In the genomic region with DNA sequence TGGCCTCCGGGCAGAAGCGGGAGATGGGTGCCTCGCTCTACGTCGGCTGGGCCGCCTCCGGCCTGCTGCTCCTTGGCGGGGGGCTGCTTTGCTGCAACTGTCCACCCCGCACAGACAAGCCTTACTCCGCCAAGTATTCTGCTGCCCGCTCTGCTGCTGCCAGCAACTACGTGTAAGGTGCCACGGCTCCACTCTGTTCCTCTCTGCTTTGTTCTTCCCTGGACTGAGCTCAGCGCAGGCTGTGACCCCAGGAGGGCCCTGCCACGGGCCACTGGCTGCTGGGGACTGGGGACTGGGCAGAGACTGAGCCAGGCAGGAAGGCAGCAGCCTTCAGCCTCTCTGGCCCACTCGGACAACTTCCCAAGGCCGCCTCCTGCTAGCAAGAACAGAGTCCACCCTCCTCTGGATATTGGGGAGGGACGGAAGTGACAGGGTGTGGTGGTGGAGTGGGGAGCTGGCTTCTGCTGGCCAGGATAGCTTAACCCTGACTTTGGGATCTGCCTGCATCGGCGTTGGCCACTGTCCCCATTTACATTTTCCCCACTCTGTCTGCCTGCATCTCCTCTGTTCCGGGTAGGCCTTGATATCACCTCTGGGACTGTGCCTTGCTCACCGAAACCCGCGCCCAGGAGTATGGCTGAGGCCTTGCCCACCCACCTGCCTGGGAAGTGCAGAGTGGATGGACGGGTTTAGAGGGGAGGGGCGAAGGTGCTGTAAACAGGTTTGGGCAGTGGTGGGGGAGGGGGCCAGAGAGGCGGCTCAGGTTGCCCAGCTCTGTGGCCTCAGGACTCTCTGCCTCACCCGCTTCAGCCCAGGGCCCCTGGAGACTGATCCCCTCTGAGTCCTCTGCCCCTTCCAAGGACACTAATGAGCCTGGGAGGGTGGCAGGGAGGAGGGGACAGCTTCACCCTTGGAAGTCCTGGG, we compare ENCODE assay signal across 1 cellular context.
A peak's percentile ranks its signal among the peaks of the same experiment; 100 is the strongest.
TF ChIP-seq lines count a peak whose summit lies in the region.

No MANE protein-coding gene starts in this region.

TF ChIP-seq in HepG2, 621 proteins besides CTCF, POLR2A, EP300 and RAD21 (continued from another document and continues in another):
- TF ChIP-seq, protein P1, sequence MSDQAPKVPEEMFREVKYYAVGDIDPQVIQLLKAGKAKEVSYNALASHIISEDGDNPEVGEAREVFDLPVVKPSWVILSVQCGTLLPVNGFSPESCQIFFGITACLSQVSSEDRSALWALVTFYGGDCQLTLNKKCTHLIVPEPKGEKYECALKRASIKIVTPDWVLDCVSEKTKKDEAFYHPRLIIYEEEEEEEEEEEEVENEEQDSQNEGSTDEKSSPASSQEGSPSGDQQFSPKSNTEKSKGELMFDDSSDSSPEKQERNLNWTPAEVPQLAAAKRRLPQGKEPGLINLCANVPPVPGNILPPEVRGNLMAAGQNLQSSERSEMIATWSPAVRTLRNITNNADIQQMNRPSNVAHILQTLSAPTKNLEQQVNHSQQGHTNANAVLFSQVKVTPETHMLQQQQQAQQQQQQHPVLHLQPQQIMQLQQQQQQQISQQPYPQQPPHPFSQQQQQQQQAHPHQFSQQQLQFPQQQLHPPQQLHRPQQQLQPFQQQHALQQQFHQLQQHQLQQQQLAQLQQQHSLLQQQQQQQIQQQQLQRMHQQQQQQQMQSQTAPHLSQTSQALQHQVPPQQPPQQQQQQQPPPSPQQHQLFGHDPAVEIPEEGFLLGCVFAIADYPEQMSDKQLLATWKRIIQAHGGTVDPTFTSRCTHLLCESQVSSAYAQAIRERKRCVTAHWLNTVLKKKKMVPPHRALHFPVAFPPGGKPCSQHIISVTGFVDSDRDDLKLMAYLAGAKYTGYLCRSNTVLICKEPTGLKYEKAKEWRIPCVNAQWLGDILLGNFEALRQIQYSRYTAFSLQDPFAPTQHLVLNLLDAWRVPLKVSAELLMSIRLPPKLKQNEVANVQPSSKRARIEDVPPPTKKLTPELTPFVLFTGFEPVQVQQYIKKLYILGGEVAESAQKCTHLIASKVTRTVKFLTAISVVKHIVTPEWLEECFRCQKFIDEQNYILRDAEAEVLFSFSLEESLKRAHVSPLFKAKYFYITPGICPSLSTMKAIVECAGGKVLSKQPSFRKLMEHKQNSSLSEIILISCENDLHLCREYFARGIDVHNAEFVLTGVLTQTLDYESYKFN (CRISPR knock-in tag; conservative IDR thresholded peaks at IDR 0.05), result peak; percentile 30; the same call in 1 of the 2 replicates
- TF ChIP-seq ZNF20 (CRISPR knock-in tag; IDR thresholded peaks at IDR 0.05) (no peak), CBX2 (IDR thresholded peaks at IDR 0.05; ENCODE audit: low read depth, low read length) (no peak), CBX2 (CRISPR knock-in tag; IDR thresholded peaks at IDR 0.05; ENCODE audit: low read depth) (no peak), THAP11 (CRISPR knock-in tag; IDR thresholded peaks at IDR 0.05) (no peak), ZNF790 (CRISPR knock-in tag; IDR thresholded peaks at IDR 0.05; ENCODE audit: borderline replicate concordance) (0 out of 2 replicates have a peak, but pooled peaks have one; percentile 18), ZNF138 (CRISPR knock-in tag; IDR thresholded peaks at IDR 0.05; ENCODE audit: low read depth) (no peak), ONECUT2 (CRISPR knock-in tag; IDR thresholded peaks at IDR 0.05) (no peak), ZNF660 (CRISPR knock-in tag; IDR thresholded peaks at IDR 0.05; ENCODE audit: borderline replicate concordance, low read depth) (no peak), ISX (CRISPR knock-in tag; conservative IDR thresholded peaks at IDR 0.05) (no peak), GATAD2A (CRISPR knock-in tag; IDR thresholded peaks at IDR 0.05) (no peak), JUN (CRISPR knock-in tag; IDR thresholded peaks at IDR 0.05) (no peak), DMAP1 (CRISPR knock-in tag; IDR thresholded peaks at IDR 0.05) (no peak), SIN3A (IDR thresholded peaks at IDR 0.05; ENCODE audit: borderline replicate concordance, low read depth, low read length) (no peak), FOSL2 (CRISPR knock-in tag; IDR thresholded peaks at IDR 0.05) (0 out of 2 replicates have a peak, but pooled peaks have one; percentile 24), ZNF713 (CRISPR knock-in tag; IDR thresholded peaks at IDR 0.05) (no peak), SMARCE1 (IDR thresholded peaks at IDR 0.05; ENCODE audit: borderline replicate concordance) (no peak), CENPX (CRISPR knock-in tag; IDR thresholded peaks at IDR 0.05) (no peak), ZNF777 (CRISPR knock-in tag; IDR thresholded peaks at IDR 0.05) (no peak), HNF4G (IDR thresholded peaks at IDR 0.05; ENCODE audit: borderline replicate concordance, low read depth, low read length) (no peak), HNF4G (CRISPR knock-in tag; IDR thresholded peaks at IDR 0.05; ENCODE audit: borderline replicate concordance, low read depth) (peak; percentile 22; the same call in 1 of the 2 replicates), ZIK1 (CRISPR knock-in tag; IDR thresholded peaks at IDR 0.05; ENCODE audit: borderline replicate concordance, low read depth) (no peak; the same call in 1 of the 2 replicates), SRSF4 (IDR thresholded peaks at IDR 0.05; ENCODE audit: low read depth, low read length, poor library complexity, severe bottlenecking) (no peak), ARNT2 (CRISPR knock-in tag; IDR thresholded peaks at IDR 0.05; ENCODE audit: low read depth) (no peak), SPEN (CRISPR knock-in tag; IDR thresholded peaks at IDR 0.05; ENCODE audit: low read depth) (0 out of 2 replicates have a peak, but pooled peaks have one; percentile 61), ZNF530 (CRISPR knock-in tag; IDR thresholded peaks at IDR 0.05; ENCODE audit: low read depth) (no peak), MATR3 (CRISPR knock-in tag; IDR thresholded peaks at IDR 0.05) (no peak), ZNF256 (CRISPR knock-in tag; conservative IDR thresholded peaks at IDR 0.05) (no peak), ISL2 (CRISPR knock-in tag; IDR thresholded peaks at IDR 0.05) (no peak), ZNF788 (CRISPR knock-in tag; IDR thresholded peaks at IDR 0.05; ENCODE audit: borderline replicate concordance) (no peak), ZSCAN5A (CRISPR knock-in tag; IDR thresholded peaks at IDR 0.05; ENCODE audit: borderline replicate concordance) (no peak), KLF12 (CRISPR knock-in tag; IDR thresholded peaks at IDR 0.05; ENCODE audit: borderline replicate concordance) (no peak), NKX3-1 (CRISPR knock-in tag; IDR thresholded peaks at IDR 0.05) (no peak), ZNF292 (CRISPR knock-in tag; IDR thresholded peaks at IDR 0.05; ENCODE audit: borderline replicate concordance, low read depth) (no peak; the same call in 1 of the 2 replicates), PPARG (CRISPR knock-in tag; conservative IDR thresholded peaks at IDR 0.05) (0 out of 2 replicates have a peak, but pooled peaks have one; percentile 13), ZNF160 (CRISPR knock-in tag; IDR thresholded peaks at IDR 0.05) (no peak), ATF5 (CRISPR knock-in tag; IDR thresholded peaks at IDR 0.05; ENCODE audit: low read depth) (no peak), ARNT (IDR thresholded peaks at IDR 0.05) (no peak), TAF15 (IDR thresholded peaks at IDR 0.05; ENCODE audit: low read depth, low read length, poor library complexity, severe bottlenecking) (no peak), ZNF121 (CRISPR knock-in tag; IDR thresholded peaks at IDR 0.05) (peak; percentile 24; the same call in 1 of the 2 replicates), SIX4 (CRISPR knock-in tag; IDR thresholded peaks at IDR 0.05) (no peak), ZSCAN22 (CRISPR knock-in tag; IDR thresholded peaks at IDR 0.05) (no peak; the same call in 1 of the 2 replicates), ZNF484 (CRISPR knock-in tag; IDR thresholded peaks at IDR 0.05; ENCODE audit: borderline replicate concordance, low read depth) (no peak), PHF21A (CRISPR knock-in tag; IDR thresholded peaks at IDR 0.05) (peak; percentile 52), ZNF619 (CRISPR knock-in tag; IDR thresholded peaks at IDR 0.05) (0 out of 2 replicates have a peak, but pooled peaks have one; percentile 17), SNAI1 (CRISPR knock-in tag; IDR thresholded peaks at IDR 0.05; ENCODE audit: borderline replicate concordance) (0 out of 2 replicates have a peak, but pooled peaks have one; percentile 37), CHCHD3 (CRISPR knock-in tag; IDR thresholded peaks at IDR 0.05) (no peak), MZF1 (CRISPR knock-in tag; IDR thresholded peaks at IDR 0.05; ENCODE audit: borderline replicate concordance) (no peak), ZBTB7A (CRISPR knock-in tag; IDR thresholded peaks at IDR 0.05) (peak; percentile 13; the same call in 1 of the 2 replicates), ZNF451 (CRISPR knock-in tag; IDR thresholded peaks at IDR 0.05) (0 out of 2 replicates have a peak, but pooled peaks have one; percentile 64), REXO4 (CRISPR knock-in tag; IDR thresholded peaks at IDR 0.05; ENCODE audit: borderline replicate concordance) (no peak), IKZF4 (CRISPR knock-in tag; IDR thresholded peaks at IDR 0.05; ENCODE audit: borderline replicate concordance, low read depth, not compliant biosample characterization) (no peak), ZNF782 (CRISPR knock-in tag; IDR thresholded peaks at IDR 0.05; ENCODE audit: borderline replicate concordance) (no peak)
- TF ChIP-seq, protein P2, sequence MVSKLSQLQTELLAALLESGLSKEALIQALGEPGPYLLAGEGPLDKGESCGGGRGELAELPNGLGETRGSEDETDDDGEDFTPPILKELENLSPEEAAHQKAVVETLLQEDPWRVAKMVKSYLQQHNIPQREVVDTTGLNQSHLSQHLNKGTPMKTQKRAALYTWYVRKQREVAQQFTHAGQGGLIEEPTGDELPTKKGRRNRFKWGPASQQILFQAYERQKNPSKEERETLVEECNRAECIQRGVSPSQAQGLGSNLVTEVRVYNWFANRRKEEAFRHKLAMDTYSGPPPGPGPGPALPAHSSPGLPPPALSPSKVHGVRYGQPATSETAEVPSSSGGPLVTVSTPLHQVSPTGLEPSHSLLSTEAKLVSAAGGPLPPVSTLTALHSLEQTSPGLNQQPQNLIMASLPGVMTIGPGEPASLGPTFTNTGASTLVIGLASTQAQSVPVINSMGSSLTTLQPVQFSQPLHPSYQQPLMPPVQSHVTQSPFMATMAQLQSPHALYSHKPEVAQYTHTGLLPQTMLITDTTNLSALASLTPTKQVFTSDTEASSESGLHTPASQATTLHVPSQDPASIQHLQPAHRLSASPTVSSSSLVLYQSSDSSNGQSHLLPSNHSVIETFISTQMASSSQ (IDR thresholded peaks at IDR 0.05; ENCODE audit: low read depth), result no peak
- TF ChIP-seq, protein P2 (CRISPR knock-in tag; IDR thresholded peaks at IDR 0.05; ENCODE audit: borderline replicate concordance), result no peak
- TF ChIP-seq, protein P3, sequence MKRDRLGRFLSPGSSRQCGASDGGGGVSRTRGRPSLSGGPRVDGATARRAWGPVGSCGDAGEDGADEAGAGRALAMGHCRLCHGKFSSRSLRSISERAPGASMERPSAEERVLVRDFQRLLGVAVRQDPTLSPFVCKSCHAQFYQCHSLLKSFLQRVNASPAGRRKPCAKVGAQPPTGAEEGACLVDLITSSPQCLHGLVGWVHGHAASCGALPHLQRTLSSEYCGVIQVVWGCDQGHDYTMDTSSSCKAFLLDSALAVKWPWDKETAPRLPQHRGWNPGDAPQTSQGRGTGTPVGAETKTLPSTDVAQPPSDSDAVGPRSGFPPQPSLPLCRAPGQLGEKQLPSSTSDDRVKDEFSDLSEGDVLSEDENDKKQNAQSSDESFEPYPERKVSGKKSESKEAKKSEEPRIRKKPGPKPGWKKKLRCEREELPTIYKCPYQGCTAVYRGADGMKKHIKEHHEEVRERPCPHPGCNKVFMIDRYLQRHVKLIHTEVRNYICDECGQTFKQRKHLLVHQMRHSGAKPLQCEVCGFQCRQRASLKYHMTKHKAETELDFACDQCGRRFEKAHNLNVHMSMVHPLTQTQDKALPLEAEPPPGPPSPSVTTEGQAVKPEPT (CRISPR knock-in tag; IDR thresholded peaks at IDR 0.05; ENCODE audit: low read depth), result no peak
- TF ChIP-seq, protein P4, sequence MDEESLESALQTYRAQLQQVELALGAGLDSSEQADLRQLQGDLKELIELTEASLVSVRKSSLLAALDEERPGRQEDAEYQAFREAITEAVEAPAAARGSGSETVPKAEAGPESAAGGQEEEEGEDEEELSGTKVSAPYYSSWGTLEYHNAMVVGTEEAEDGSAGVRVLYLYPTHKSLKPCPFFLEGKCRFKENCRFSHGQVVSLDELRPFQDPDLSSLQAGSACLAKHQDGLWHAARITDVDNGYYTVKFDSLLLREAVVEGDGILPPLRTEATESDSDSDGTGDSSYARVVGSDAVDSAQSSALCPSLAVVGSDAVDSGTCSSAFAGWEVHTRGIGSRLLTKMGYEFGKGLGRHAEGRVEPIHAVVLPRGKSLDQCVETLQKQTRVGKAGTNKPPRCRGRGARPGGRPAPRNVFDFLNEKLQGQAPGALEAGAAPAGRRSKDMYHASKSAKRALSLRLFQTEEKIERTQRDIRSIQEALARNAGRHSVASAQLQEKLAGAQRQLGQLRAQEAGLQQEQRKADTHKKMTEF (CRISPR knock-in tag; IDR thresholded peaks at IDR 0.05), result no peak
- TF ChIP-seq, protein P5, sequence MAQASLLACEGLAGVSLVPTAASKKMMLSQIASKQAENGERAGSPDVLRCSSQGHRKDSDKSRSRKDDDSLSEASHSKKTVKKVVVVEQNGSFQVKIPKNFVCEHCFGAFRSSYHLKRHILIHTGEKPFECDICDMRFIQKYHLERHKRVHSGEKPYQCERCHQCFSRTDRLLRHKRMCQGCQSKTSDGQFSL (CRISPR knock-in tag; IDR thresholded peaks at IDR 0.05), result no peak
